Comparison of ENCODE assay signal across 1 cellular context in the genomic region with DNA sequence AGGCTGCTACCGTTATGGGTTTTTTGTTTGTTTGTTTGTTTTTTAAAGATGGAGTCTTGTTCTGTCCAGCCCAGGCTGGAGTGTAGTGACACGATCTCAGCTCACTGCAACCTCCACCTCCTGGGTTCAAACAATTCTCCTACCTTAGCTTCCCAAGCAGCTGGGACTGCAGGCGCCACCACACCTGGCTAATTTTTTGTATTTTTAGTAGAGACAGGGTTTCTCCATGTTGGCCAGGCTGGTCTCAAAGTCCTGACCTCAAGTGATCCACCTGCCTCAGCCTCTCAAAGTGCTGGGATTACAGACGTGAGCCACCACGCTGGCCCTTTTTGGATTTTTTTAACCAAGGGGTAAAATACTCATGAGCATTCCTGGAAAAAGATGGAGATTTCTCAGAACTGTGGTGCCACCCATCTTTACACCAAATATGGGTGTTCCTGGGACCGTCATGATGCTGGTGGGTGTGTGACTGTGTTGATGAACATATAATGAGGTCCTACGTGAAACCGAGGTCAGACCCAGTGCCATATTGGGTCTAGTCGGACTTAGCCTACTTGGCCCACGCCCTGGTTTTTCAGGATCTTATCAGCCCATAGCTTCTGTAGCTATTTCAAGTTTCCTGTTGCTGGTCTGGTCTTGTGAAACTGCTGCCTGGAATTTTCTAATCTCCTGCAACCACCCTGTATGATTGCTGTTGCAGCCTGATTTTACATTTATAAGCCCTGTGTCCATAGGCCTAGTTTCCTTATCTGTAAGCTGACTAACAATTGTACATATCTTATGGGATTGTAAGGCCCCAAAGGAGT.
TF ChIP-seq lines count a peak whose summit lies in the region.

No MANE protein-coding gene starts in this region.

TF ChIP-seq in K562, 482 proteins besides CTCF, POLR2A, EP300 and RAD21 (continued from another document and continues in another):
- peak; percentile 78; the same call in 1 of the 2 replicates for TF ChIP-seq ZNF609 (CRISPR knock-in tag; IDR thresholded peaks at IDR 0.05; ENCODE audit: borderline replicate concordance)
- peak; percentile 53; the same call in 1 of the 2 replicates for TF ChIP-seq HSF4 (CRISPR knock-in tag; IDR thresholded peaks at IDR 0.05; ENCODE audit: borderline replicate concordance)
- TF ChIP-seq SRF (CRISPR knock-in tag; IDR thresholded peaks at IDR 0.05) = peak; percentile 94 to 99
- TF ChIP-seq ZKSCAN3 (CRISPR knock-in tag; IDR thresholded peaks at IDR 0.05) = no peak
- no peak for TF ChIP-seq CBX8 (IDR thresholded peaks at IDR 0.05; ENCODE audit: borderline replicate concordance, extremely low read depth, low read depth, low read length, poor library complexity, severe bottlenecking)
- no peak for TF ChIP-seq CREBBP (IDR thresholded peaks at IDR 0.05; ENCODE audit: low read depth, low read length)
- TF ChIP-seq NFE2 (IDR thresholded peaks at IDR 0.05; ENCODE audit: low read depth) = peak; percentile 69
- TF ChIP-seq E2F8 (IDR thresholded peaks at IDR 0.05; ENCODE audit: low read depth, partially characterized antibody) = peak; percentile 69
- TF ChIP-seq YY1 (IDR thresholded peaks at IDR 0.05; ENCODE audit: borderline replicate concordance in 1 of 3, control insufficient read depth in 1 of 3, extremely low read depth in 1 of 3, insufficient read depth in 3 of 3, insufficient read length in 1 of 3, insufficient replicate concordance in 2 of 3, low read depth in 1 of 3, low read length in 2 of 3) = peak in 1 of 3 experiments; percentile 72
- 0 out of 2 replicates have a peak, but pooled peaks have one; percentile 42 for TF ChIP-seq TCFL5 (CRISPR knock-in tag; conservative IDR thresholded peaks at IDR 0.05)
- peak; percentile 95 for TF ChIP-seq ZNF592 (IDR thresholded peaks at IDR 0.05)
- TF ChIP-seq DPF2 (IDR thresholded peaks at IDR 0.05) = peak; percentile 99
- TF ChIP-seq NFIC (IDR thresholded peaks at IDR 0.05) = peak; percentile 96
- TF ChIP-seq ZNF583 (CRISPR knock-in tag; IDR thresholded peaks at IDR 0.05) = 0 out of 2 replicates have a peak, but pooled peaks have one; percentile 38
- peak; percentile 93 for TF ChIP-seq ZNF395 (CRISPR knock-in tag; IDR thresholded peaks at IDR 0.05)
- peak; percentile 97 for TF ChIP-seq FOXM1 (IDR thresholded peaks at IDR 0.05; ENCODE audit: low read depth)
- no peak for TF ChIP-seq FOXM1 (CRISPR knock-in tag; IDR thresholded peaks at IDR 0.05; ENCODE audit: low read depth)
- TF ChIP-seq HBP1 (CRISPR knock-in tag; IDR thresholded peaks at IDR 0.05) = no peak; the same call in 1 of the 2 replicates
- TF ChIP-seq RCOR1 (IDR thresholded peaks at IDR 0.05; ENCODE audit: borderline replicate concordance in 1 of 2, low read depth in 2 of 2, low read length in 2 of 2) = peak; percentile 96 to 98
- TF ChIP-seq ZNF436 (CRISPR knock-in tag; IDR thresholded peaks at IDR 0.05) = no peak
- TF ChIP-seq CHD2 (IDR thresholded peaks at IDR 0.05; ENCODE audit: low read depth, low read length) = 0 out of 2 replicates have a peak, but pooled peaks have one; percentile 45
- TF ChIP-seq PTTG1 (tag; IDR thresholded peaks at IDR 0.05; ENCODE audit: low read depth) = 0 out of 2 replicates have a peak, but pooled peaks have one; percentile 32
- no peak for TF ChIP-seq ZNF280A (IDR thresholded peaks at IDR 0.05; ENCODE audit: low read depth, partially characterized antibody)
- no peak for TF ChIP-seq ZNF41 (CRISPR knock-in tag; conservative IDR thresholded peaks at IDR 0.05)
- peak; percentile 69 for TF ChIP-seq NUFIP1 (IDR thresholded peaks at IDR 0.05; ENCODE audit: partially characterized antibody)
- peak; percentile 97 to 100 for TF ChIP-seq TEAD1 (CRISPR knock-in tag; IDR thresholded peaks at IDR 0.05)
- peak; percentile 82 for TF ChIP-seq DMBX1 (CRISPR knock-in tag; IDR thresholded peaks at IDR 0.05; ENCODE audit: borderline replicate concordance)
- no peak for TF ChIP-seq CTCFL (IDR thresholded peaks at IDR 0.05; ENCODE audit: borderline replicate concordance, insufficient read depth, low read depth, low read length, poor library complexity, severe bottlenecking)
- peak; percentile 75 for TF ChIP-seq BHLHE40 (IDR thresholded peaks at IDR 0.05; ENCODE audit: low read length)
- TF ChIP-seq EP400 (IDR thresholded peaks at IDR 0.05) = peak; percentile 82
- no peak for TF ChIP-seq PCBP1 (IDR thresholded peaks at IDR 0.05; ENCODE audit: low read depth, low read length, poor library complexity, severe bottlenecking)
- TF ChIP-seq, protein P1, sequence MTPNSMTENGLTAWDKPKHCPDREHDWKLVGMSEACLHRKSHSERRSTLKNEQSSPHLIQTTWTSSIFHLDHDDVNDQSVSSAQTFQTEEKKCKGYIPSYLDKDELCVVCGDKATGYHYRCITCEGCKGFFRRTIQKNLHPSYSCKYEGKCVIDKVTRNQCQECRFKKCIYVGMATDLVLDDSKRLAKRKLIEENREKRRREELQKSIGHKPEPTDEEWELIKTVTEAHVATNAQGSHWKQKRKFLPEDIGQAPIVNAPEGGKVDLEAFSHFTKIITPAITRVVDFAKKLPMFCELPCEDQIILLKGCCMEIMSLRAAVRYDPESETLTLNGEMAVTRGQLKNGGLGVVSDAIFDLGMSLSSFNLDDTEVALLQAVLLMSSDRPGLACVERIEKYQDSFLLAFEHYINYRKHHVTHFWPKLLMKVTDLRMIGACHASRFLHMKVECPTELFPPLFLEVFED (CRISPR knock-in tag; conservative IDR thresholded peaks at IDR 0.05) = peak; percentile 32; the same call in 1 of the 2 replicates
- TF ChIP-seq NCOA2 (IDR thresholded peaks at IDR 0.05; ENCODE audit: partially characterized antibody in 2 of 2) = peak in 1 of 2 experiments; percentile 90
